Comparison of ENCODE assay signal across 16 cellular contexts in genomic region chr2:60886962-60887361, GRCh38. TPM values are rescaled to one million over a fixed set of nuclear protein-coding genes. Genes with fewer than 3 reads are reported as not detected.
DNase-seq lines count a peak whose midpoint lies in the region; ATAC-seq and TF ChIP-seq lines count a peak whose summit lies in the region.
"Had no signal": no experiment of that assay in that cellular context is flagged by ENCODE, and none has a peak within 500 bp of the region (broad histone marks: within the 10 kb centered on the region; RNA-seq: fewer than 3 reads in every experiment).

No MANE protein-coding gene starts in this region.

- H3K4me3 ChIP-seq in GM06990 (replicated peaks; ENCODE audit: low read depth, low read length) (peak overlapping the region; percentile 99), gastrocnemius medialis (no peak overlapping the region)
- H3K4me3 ChIP-seq: Peyer's patch had no signal

- DNase-seq in CD1c-positive myeloid dendritic cell (ENCODE audit: extremely low spot score) (peak; percentile 58), GM06990 (ENCODE audit: extremely low read depth, insufficient read length) (no peak), T-helper 17 cell (no peak), left colon (no peak), DMS114 treated with DMSO at 0.1 percent for 48 hours (lab: John Stamatoyannopoulos, UW; ENCODE audit: unreplicated experiment) (no peak), gastrocnemius medialis (no peak)
- DNase-seq: activated CD4-positive, alpha-beta T cell treated with anti-CD3 and anti-CD28 coated beads, Interleukin-2, amount 10 ng/mL, durations not matched to agents 7 days and 5 days; activated naive CD4-positive, alpha-beta T cell; cerebellar nuclear complex; GDM1; hippocampal formation; NCI-H2171 treated with DMSO at 0.1 percent for 48 hours; Peyer's patch; T-helper 1 cell had no signal

- intact Hi-C loops in left colon (cut with DNase I, micrococcal nuclease) (no loop called here), gastrocnemius medialis (cut with DNase I; ENCODE audit: low total_unique reads) (no loop called here)

- H3K27me3 ChIP-seq in GM06990 (replicated peaks; ENCODE audit: control insufficient read depth, insufficient read depth, low read length) (no peaks in the 10 kb centered on the region), gastrocnemius medialis (no peaks in the 10 kb centered on the region)
- H3K27me3 ChIP-seq: Peyer's patch had no signal

- H3K4me1 ChIP-seq in gastrocnemius medialis = peaks cover 23 to 43% of the 10 kb centered on the region in 2 donors

- TF ChIP-seq CTCF in GM06990 (IDR thresholded peaks at IDR 0.05; ENCODE audit: insufficient read depth, low read length, poor library complexity, severe bottlenecking) (no peak), gastrocnemius medialis (IDR thresholded peaks at IDR 0.05 in 4 of 5, conservative IDR thresholded peaks at IDR 0.05 in 1 of 5) (no peak)

- H3K36me3 ChIP-seq in GM06990 (ENCODE audit: control insufficient read depth, insufficient read depth, low read length) = no peaks in the 10 kb centered on the region
- no peaks in the 10 kb centered on the region for H3K36me3 ChIP-seq in gastrocnemius medialis
- H3K36me3 ChIP-seq: Peyer's patch had no signal

- H3K4me1 Mint-ChIP-seq in T-helper 17 cell = peaks cover 52% of the 10 kb centered on the region

- peaks cover 4% of the 10 kb centered on the region for H3K36me3 Mint-ChIP-seq in T-helper 17 cell (ENCODE audit: low read depth)

- peak overlapping the region; percentile 6 for H3K27ac Mint-ChIP-seq in T-helper 17 cell
- H3K27ac Mint-ChIP-seq: activated CD4-positive, alpha-beta T cell treated with anti-CD3 and anti-CD28 coated beads, Interleukin-2, amount 10 ng/mL, durations not matched to agents 7 days and 5 days had no signal

- no peak for TF ChIP-seq POLR2A in gastrocnemius medialis (IDR thresholded peaks at IDR 0.05)

- in situ Hi-C loops in gastrocnemius medialis (cut with MboI; ENCODE audit: low sequenced_read_pairs in 4 of 4) = no loop called here

- H3K27ac ChIP-seq in gastrocnemius medialis = no peak overlapping the region
- H3K27ac ChIP-seq: Peyer's patch had no signal

- H3K27me3 Mint-ChIP-seq in T-helper 17 cell = no peaks in the 10 kb centered on the region
- H3K27me3 Mint-ChIP-seq: activated CD4-positive, alpha-beta T cell treated with anti-CD3 and anti-CD28 coated beads, Interleukin-2, amount 10 ng/mL, durations not matched to agents 7 days and 5 days had no signal

- H3K9me3 ChIP-seq in T-helper 17 cell (ENCODE audit: control insufficient read depth, low read length, poor library complexity, severe bottlenecking) = no peaks in the 10 kb centered on the region
- H3K9me3 ChIP-seq in gastrocnemius medialis = no peaks in the 10 kb centered on the region
- H3K9me3 ChIP-seq: Peyer's patch had no signal

- no peak for ATAC-seq in T-helper 17 cell
- peak; percentile 14 for ATAC-seq in left colon
- no peak for ATAC-seq in gastrocnemius medialis
- ATAC-seq in HG02885 (IDR thresholded peaks at IDR 0.05; ENCODE audit: poor library complexity, unreplicated experiment) = no peak

- H3K4me3 Mint-ChIP-seq in T-helper 17 cell = no peak overlapping the region
- H3K4me3 Mint-ChIP-seq: activated CD4-positive, alpha-beta T cell treated with anti-CD3 and anti-CD28 coated beads, Interleukin-2, amount 10 ng/mL, durations not matched to agents 7 days and 5 days; neural crest cell had no signal

RNA-seq across cellular contexts. Expression of gene REL, which starts 5.6 kb away (rescaled TPM):
- total RNA-seq in T-helper 17 cell (10 to 100 TPM; 90.9 to 96.2 TPM), left colon (10 to 100 TPM; 16.2 to 19.9 TPM), gastrocnemius medialis (1 to 10 TPM; 4.2 to 7.6 (median 5.4) TPM)

Comparison
In these comparisons a context has a peak if more than half of its experiments do, and no peak if none do; other contexts are left out.
1. RNA of gene REL, which starts 5.6 kb away (total RNA-seq): 90.9 to 96.2 TPM in T-helper 17 cell; 16.2 to 19.9 TPM in left colon and 4.2 to 7.6 TPM in gastrocnemius medialis; every median in the first group is over 4 times any median in the second.